17 cellular contexts compared by ENCODE assay signal in the genomic region with DNA sequence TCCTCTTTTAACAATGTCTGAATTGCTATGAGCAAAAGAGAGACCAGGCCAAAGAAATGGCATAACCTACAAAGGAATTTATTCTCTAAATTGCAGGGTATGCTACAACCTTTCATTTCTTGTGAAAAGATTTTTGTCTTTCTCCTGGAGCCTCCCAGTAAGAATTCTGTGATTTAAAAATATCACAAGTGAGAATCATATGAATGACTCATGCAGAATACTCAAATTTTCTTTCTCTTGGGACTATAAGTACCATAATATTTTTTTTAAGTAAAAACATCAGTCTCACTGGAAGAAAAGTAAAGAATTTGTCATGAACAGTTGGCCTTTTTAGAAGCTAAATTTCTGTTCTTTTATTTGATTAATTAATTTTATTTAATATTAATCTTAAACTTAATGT. TPM values are rescaled to one million over a fixed set of nuclear protein-coding genes. Genes with fewer than 3 reads are reported as not detected.
A peak's percentile ranks its signal among the peaks of the same experiment; 100 is the strongest.
DNase-seq lines count a peak whose midpoint lies in the region; ATAC-seq and TF ChIP-seq lines count a peak whose summit lies in the region.
"Had no signal": no experiment of that assay in that cellular context is flagged by ENCODE, and none has a peak within 500 bp of the region (broad histone marks: within the 10 kb centered on the region; RNA-seq: fewer than 3 reads in every experiment).

No MANE protein-coding gene starts in this region.

- no peak for TF ChIP-seq CTCF in dorsolateral prefrontal cortex (IDR thresholded peaks at IDR 0.05 in 54 of 56, conservative IDR thresholded peaks at IDR 0.05 in 2 of 56; ENCODE audit: low read depth in 1 of 56, partially characterized antibody in 56 of 56)
- no peak for TF ChIP-seq CTCF in smooth muscle cell (IDR thresholded peaks at IDR 0.05; ENCODE audit: borderline replicate concordance, insufficient read depth, poor library complexity, severe bottlenecking)
- TF ChIP-seq CTCF in hepatocyte (IDR thresholded peaks at IDR 0.05; ENCODE audit: poor library complexity) = no peak
- no peak for TF ChIP-seq CTCF in heart right ventricle (IDR thresholded peaks at IDR 0.05)

- H3K4me1 ChIP-seq in smooth muscle cell (ENCODE audit: low read depth) (no peaks in the 10 kb centered on the region), hepatocyte (ENCODE audit: insufficient read depth) (no peaks in the 10 kb centered on the region), heart right ventricle (no peaks in the 10 kb centered on the region)
- H3K4me1 ChIP-seq: A549, BE2C had no signal

- H2AFZ ChIP-seq in smooth muscle cell (ENCODE audit: low read depth) (no peak overlapping the region), hepatocyte (no peak overlapping the region)

- DNase-seq in dorsolateral prefrontal cortex (no peak), inferior parietal cortex (ENCODE audit: extremely low spot score) (peak; percentile 58), smooth muscle cell (lab: John Stamatoyannopoulos, UW; ENCODE audit: unreplicated experiment) (no peak), hepatocyte (ENCODE audit: low spot score) (no peak), heart right ventricle (no peak)
- DNase-seq: BE2C; CD4-positive, alpha-beta memory T cell; COR-L47; DMS153; DMS79 treated with DMSO at 0.1 percent for 48 hours; EL had no signal

- no peak for ATAC-seq in HG02973 (IDR thresholded peaks at IDR 0.05; ENCODE audit: unreplicated experiment)
- ATAC-seq in heart right ventricle = no peak
- ATAC-seq: A549, HCT116 had no signal

- H3K4me3 ChIP-seq in dorsolateral prefrontal cortex (no peak overlapping the region), smooth muscle cell (no peak overlapping the region), hepatocyte (no peak overlapping the region), heart right ventricle (no peak overlapping the region)
- H3K4me3 ChIP-seq: A549 had no signal

- no peaks in the 10 kb centered on the region for H3K27me3 ChIP-seq in dorsolateral prefrontal cortex
- no peaks in the 10 kb centered on the region for H3K27me3 ChIP-seq in smooth muscle cell (ENCODE audit: low read depth)
- no peaks in the 10 kb centered on the region for H3K27me3 ChIP-seq in hepatocyte
- no peaks in the 10 kb centered on the region for H3K27me3 ChIP-seq in heart right ventricle
- H3K27me3 ChIP-seq: BE2C had no signal

- no peaks in the 10 kb centered on the region for H3K79me2 ChIP-seq in smooth muscle cell (ENCODE audit: low read depth)
- H3K79me2 ChIP-seq in hepatocyte = no peaks in the 10 kb centered on the region

- H4K20me1 ChIP-seq in smooth muscle cell (ENCODE audit: low read depth) = no peaks in the 10 kb centered on the region
- no peaks in the 10 kb centered on the region for H4K20me1 ChIP-seq in hepatocyte (ENCODE audit: insufficient read depth, poor library complexity, severe bottlenecking)

- H3K27ac ChIP-seq in dorsolateral prefrontal cortex (peak overlapping the region in 45 of 59 donors; percentile 15 to 86 (median 70)), smooth muscle cell (ENCODE audit: low read depth) (peak overlapping the region; percentile 22), hepatocyte (no peak overlapping the region), heart right ventricle (no peak overlapping the region)
- H3K27ac ChIP-seq: A549, C4-2B, HL-60 had no signal

- no peaks in the 10 kb centered on the region for H3K36me3 ChIP-seq in smooth muscle cell (ENCODE audit: low read depth)
- no peaks in the 10 kb centered on the region for H3K36me3 ChIP-seq in hepatocyte (replicated peaks; ENCODE audit: insufficient read depth, low read depth)
- H3K36me3 ChIP-seq in heart right ventricle = no peaks in the 10 kb centered on the region
- H3K36me3 ChIP-seq: BE2C had no signal

- no peak overlapping the region for H3K9ac ChIP-seq in smooth muscle cell (ENCODE audit: low read depth)

- intact Hi-C loops in dorsolateral prefrontal cortex (cut with DNase I) = no loop called here
- intact Hi-C loops in heart right ventricle (cut with DNase I) = no loop called here

- no peaks in the 10 kb centered on the region for H3K9me2 ChIP-seq in hepatocyte (replicated peaks; ENCODE audit: insufficient read depth)

- H3K4me2 ChIP-seq in smooth muscle cell (no peak overlapping the region), hepatocyte (no peak overlapping the region)
- H3K4me2 ChIP-seq: A549 had no signal

- no peaks in the 10 kb centered on the region for H3K9me3 ChIP-seq in smooth muscle cell (replicated peaks; ENCODE audit: low read depth)
- no peaks in the 10 kb centered on the region for H3K9me3 ChIP-seq in hepatocyte (ENCODE audit: low read depth)
- peaks cover 0 to 5% (median 0%) of the 10 kb centered on the region in 11 donors for H3K9me3 ChIP-seq in heart right ventricle
- H3K9me3 ChIP-seq: A549, BE2C had no signal

- no peaks in the 10 kb centered on the region for H3F3A ChIP-seq in smooth muscle cell (ENCODE audit: low read depth)

RNA-seq across cellular contexts. Expression of a gene that starts 26.3 kb away (rescaled TPM):
- total RNA-seq in dorsolateral prefrontal cortex (100 to 1,000 TPM in 54 of 120 experiments, 10 to 100 TPM in 66; 30.1 to 181 (median 96.4) TPM), smooth muscle cell (not detected in 2 replicates), hepatocyte (0.37 and 0.52 TPM in 2 replicates), heart right ventricle (under 1 TPM in 4 of 10 donors, not detected in 6; 0.42 to 0.71 (median 0.43) TPM)
- polyA plus RNA-seq in smooth muscle cell (not detected in 2 replicates), hepatocyte (0.46 TPM in 1 of 2 replicates, not detected in the other), heart right ventricle (under 1 TPM in 1 of 2 donors, not detected in 1; 0.01 TPM)
- total RNA-seq: CD4-positive, alpha-beta memory T cell had no signal
- polyA plus RNA-seq: A549; AG04450; CD4-positive, alpha-beta memory T cell had no signal

Comparison
In these comparisons a context has a peak if more than half of its experiments do, and no peak if none do; other contexts are left out.
1. H3K27ac ChIP-seq: peak in dorsolateral prefrontal cortex (45 of 59) and smooth muscle cell (single experiment); none in hepatocyte (single experiment) and heart right ventricle (0 of 10).
2. RNA of a gene that starts 26.3 kb away (total RNA-seq): 30.1 to 181 TPM in dorsolateral prefrontal cortex; 0.37 to 0.52 TPM in hepatocyte, 0.42 to 0.71 TPM in heart right ventricle and not detected in smooth muscle cell; every median in the first group is over 10 times any median in the second.